Comparison of ENCODE assay signal across 27 cellular contexts in the genomic region with DNA sequence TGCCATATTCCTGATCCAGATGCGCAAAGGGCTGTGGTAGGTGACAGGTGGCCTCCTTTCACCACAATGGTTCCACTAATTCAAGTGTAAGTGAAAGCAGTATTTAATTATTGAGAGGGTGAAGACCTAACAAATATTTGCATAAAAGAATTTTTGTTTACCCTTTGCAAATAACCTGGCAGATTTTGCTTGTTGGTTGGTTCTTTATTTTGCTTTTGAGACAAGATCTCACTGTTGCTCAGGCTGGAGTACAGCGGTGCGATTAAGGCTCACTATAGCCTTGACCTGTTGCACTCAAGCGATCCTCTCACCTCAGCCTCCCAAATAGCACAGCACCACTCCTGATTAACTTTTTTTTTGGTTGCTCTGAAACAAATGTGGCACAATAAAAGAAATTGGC.
A peak's percentile ranks its signal among the peaks of the same experiment; 100 is the strongest.
DNase-seq lines count a peak whose midpoint lies in the region; ATAC-seq and TF ChIP-seq lines count a peak whose summit lies in the region.
"Had no signal": no experiment of that assay in that cellular context is flagged by ENCODE, and none has a peak within 500 bp of the region (broad histone marks: within the 10 kb centered on the region; RNA-seq: fewer than 3 reads in every experiment).

No MANE protein-coding gene starts in this region.

- ATAC-seq in HG02642 (IDR thresholded peaks at IDR 0.05; ENCODE audit: poor library complexity, unreplicated experiment): no peak
- ATAC-seq: GM12878, PC-3, SK-N-SH treated with all-trans-retinoic acid at 6 μM for 48 hours, T-helper 17 cell had no signal

- H3K27ac ChIP-seq in 22Rv1: peak overlapping the region; percentile 25; the same call in 1 of the 2 replicates
- H3K27ac ChIP-seq: BLaER1, GM23248 had no signal

- DNase-seq in NCI-H2029 (lab: John Stamatoyannopoulos, UW): peak; percentile 17
- DNase-seq in NCI-H2029 treated with DMSO at 0.1 percent for 48 hours (lab: John Stamatoyannopoulos, UW): no peak
- peak; percentile 13 for DNase-seq in NCI-H1417 treated with DMSO at 0.1 percent for 48 hours (lab: John Stamatoyannopoulos, UW)
- peak; percentile 67 for DNase-seq in NCI-H774 (lab: John Stamatoyannopoulos, UW)
- no peak for DNase-seq in DMS114 treated with DMSO at 0.1 percent for 48 hours (lab: John Stamatoyannopoulos, UW; ENCODE audit: unreplicated experiment)
- DNase-seq in stimulated activated CD8-positive, alpha-beta memory T cell treated with anti-CD3 and anti-CD28 coated beads, Interleukin-4, amount 100 ng/mL, for 48 hours: no peak
- DNase-seq: 8988T; CD4-positive, alpha-beta T cell; DMS79; EL; GDM1; GM23248; H7; KBM-7; MG63; NCI-H1105 treated with DMSO at 0.1 percent for 48 hours; NCI-H187; NCI-H2227 treated with DMSO at 0.1 percent for 48 hours; NCI-H524; NK-92 treated with Interleukin-12 subunit alpha and Interleukin-12 subunit beta, amount 100 ng/mL, for 24 hours; PC-3; T-helper 17 cell had no signal

- TF ChIP-seq CTCF in 22Rv1 (IDR thresholded peaks at IDR 0.05): no peak

Comparison
In these comparisons a context has a peak if more than half of its experiments do, and no peak if none do; other contexts are left out.
1. DNase-seq: peak in NCI-H2029 (single experiment), NCI-H1417 treated with DMSO at 0.1 percent for 48 hours (single experiment) and NCI-H774 (single experiment); none in NCI-H2029 treated with DMSO at 0.1 percent for 48 hours (single experiment), DMS114 treated with DMSO at 0.1 percent for 48 hours (single experiment) and stimulated activated CD8-positive, alpha-beta memory T cell treated with anti-CD3 and anti-CD28 coated beads, Interleukin-4, amount 100 ng/mL, for 48 hours (single experiment).